9 cellular contexts compared by ENCODE assay signal in the genomic region with DNA sequence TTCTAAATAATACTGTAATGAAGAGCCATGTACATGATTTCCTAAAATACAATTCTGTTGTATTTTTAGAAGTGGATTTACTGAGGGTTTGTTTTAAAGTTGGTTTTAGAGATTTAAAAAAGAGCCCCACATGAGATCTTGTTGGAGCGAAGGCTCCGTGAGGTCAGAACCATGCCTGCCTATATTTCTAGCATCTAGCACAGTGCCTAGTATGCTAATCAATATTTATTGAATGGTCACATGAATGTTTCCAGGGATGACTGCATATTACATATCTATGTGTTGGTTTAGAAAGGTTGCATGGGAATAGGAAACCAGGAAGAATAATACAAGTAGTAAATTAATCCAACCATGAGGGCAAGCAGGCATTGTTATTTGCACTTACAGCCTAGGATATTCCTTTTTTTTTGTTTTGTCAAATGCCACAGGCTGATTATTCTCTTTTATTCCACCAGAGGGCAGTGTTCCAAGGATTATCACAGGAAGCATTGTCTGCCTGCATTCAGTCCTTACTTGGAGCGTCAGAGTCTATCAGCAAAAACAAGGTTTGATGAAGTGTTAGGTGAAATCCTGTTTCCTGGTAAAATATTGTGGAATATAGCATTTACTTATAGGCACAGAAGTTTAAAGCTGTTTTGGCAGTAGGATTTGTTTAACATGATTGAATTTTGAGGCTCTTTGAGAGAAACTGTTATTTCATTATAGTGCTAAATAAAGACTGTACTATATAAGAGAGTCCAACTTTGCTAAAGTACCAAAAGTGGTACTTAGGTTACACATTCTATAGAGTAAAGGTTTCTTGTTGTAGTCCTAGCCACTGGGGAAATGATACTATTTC. TPM values are rescaled to one million over a fixed set of nuclear protein-coding genes. Genes with fewer than 3 reads are reported as not detected.
DNase-seq lines count a peak whose midpoint lies in the region; ATAC-seq and TF ChIP-seq lines count a peak whose summit lies in the region.
"Had no signal": no experiment of that assay in that cellular context is flagged by ENCODE, and none has a peak within 500 bp of the region (broad histone marks: within the 10 kb centered on the region; RNA-seq: fewer than 3 reads in every experiment).

No MANE protein-coding gene starts in this region.

- no peaks in the 10 kb centered on the region for H3K27me3 Mint-ChIP-seq in activated naive CD8-positive, alpha-beta T cell treated with anti-CD3 and anti-CD28 coated beads, Interleukin-2, amount 50 U/mL, for 24 hours

- intact Hi-C loops in heart left ventricle (cut with DNase I) = loop anchor here in 1 of 10 donors (2.0 kb wide), 1 partner anchor 649 kb away; no protein-coding TSS in a partner anchor

- H3K27ac ChIP-seq in heart left ventricle (no peak overlapping the region), rectal smooth muscle tissue (ENCODE audit: low read depth, low read length) (peak overlapping the region; percentile 6)
- H3K27ac ChIP-seq: BLaER1 had no signal

- ATAC-seq in HG02852 (IDR thresholded peaks at IDR 0.05; ENCODE audit: unreplicated experiment) = peak; percentile 45
- ATAC-seq in activated naive CD8-positive, alpha-beta T cell treated with anti-CD3 and anti-CD28 coated beads, Interleukin-2, amount 50 U/mL, for 24 hours = peak; percentile 54
- ATAC-seq in heart left ventricle = peak; percentile 32 to 76 (median 59)
- ATAC-seq in HG03045 (IDR thresholded peaks at IDR 0.05; ENCODE audit: unreplicated experiment) = no peak

- H3K36me3 Mint-ChIP-seq in activated naive CD8-positive, alpha-beta T cell treated with anti-CD3 and anti-CD28 coated beads, Interleukin-2, amount 50 U/mL, for 24 hours (ENCODE audit: low read depth) = peaks cover 34% of the 10 kb centered on the region

- H3K4me3 ChIP-seq in heart left ventricle (no peak overlapping the region), rectal smooth muscle tissue (ENCODE audit: low read length) (no peak overlapping the region)
- H3K4me3 ChIP-seq: BLaER1 had no signal

- DNase-seq in NCI-H1436 (lab: John Stamatoyannopoulos, UW) = peak; percentile 30
- DNase-seq in NCI-H1436 treated with DMSO at 0.1 percent for 48 hours (lab: John Stamatoyannopoulos, UW) = no peak
- DNase-seq in NCI-H69 (lab: John Stamatoyannopoulos, UW) = peak; percentile 57
- DNase-seq in activated naive CD8-positive, alpha-beta T cell treated with anti-CD3 and anti-CD28 coated beads, Interleukin-2, amount 50 U/mL, for 24 hours = no peak
- DNase-seq in heart left ventricle = peak in 1 of 5 donors; percentile 13

- TF ChIP-seq CTCF in heart left ventricle (IDR thresholded peaks at IDR 0.05) = peak; percentile 81 to 95 (median 90)

- H3K9me3 Mint-ChIP-seq in activated naive CD8-positive, alpha-beta T cell treated with anti-CD3 and anti-CD28 coated beads, Interleukin-2, amount 50 U/mL, for 24 hours = no peaks in the 10 kb centered on the region

- peak overlapping the region; percentile 70 for H3K27ac Mint-ChIP-seq in activated naive CD8-positive, alpha-beta T cell treated with anti-CD3 and anti-CD28 coated beads, Interleukin-2, amount 50 U/mL, for 24 hours

- peaks cover 19% of the 10 kb centered on the region for H3K4me1 Mint-ChIP-seq in activated naive CD8-positive, alpha-beta T cell treated with anti-CD3 and anti-CD28 coated beads, Interleukin-2, amount 50 U/mL, for 24 hours

- H3K9ac ChIP-seq in rectal smooth muscle tissue (ENCODE audit: low read length) = no peak overlapping the region
- H3K9ac ChIP-seq: BLaER1 had no signal

- H3K4me3 Mint-ChIP-seq in activated naive CD8-positive, alpha-beta T cell treated with anti-CD3 and anti-CD28 coated beads, Interleukin-2, amount 50 U/mL, for 24 hours = no peak overlapping the region

- no peak for TF ChIP-seq POLR2A in heart left ventricle (IDR thresholded peaks at IDR 0.05)

- H3K27me3 ChIP-seq in heart left ventricle (no peaks in the 10 kb centered on the region), rectal smooth muscle tissue (ENCODE audit: control insufficient read depth, insufficient read depth, low read length) (no peaks in the 10 kb centered on the region)
- H3K27me3 ChIP-seq: BLaER1 had no signal

- H3K9me3 ChIP-seq in heart left ventricle = no peaks in the 10 kb centered on the region
- H3K9me3 ChIP-seq: BLaER1 had no signal

- 62 to 68% (median 64%) methylated on average over 3 of the region's 3 CpGs for WGBS in heart left ventricle, 4 donors

- H3K36me3 ChIP-seq in heart left ventricle = peaks cover 0 to 96% (median 85%) of the 10 kb centered on the region in 9 donors
- peaks cover 12% of the 10 kb centered on the region for H3K36me3 ChIP-seq in rectal smooth muscle tissue (ENCODE audit: control insufficient read depth, insufficient read depth, low read length)

- peaks cover 0 to 6% (median 0%) of the 10 kb centered on the region in 12 donors for H3K4me1 ChIP-seq in heart left ventricle
- no peaks in the 10 kb centered on the region for H3K4me1 ChIP-seq in rectal smooth muscle tissue (ENCODE audit: control insufficient read depth, insufficient read depth, low read length)

RNA-seq across cellular contexts. Expression of gene COG3, which starts 46.8 kb away (rescaled TPM):
- 10 to 100 TPM; 12.6 to 23.1 (median 15.5) TPM for total RNA-seq in heart left ventricle
- polyA plus RNA-seq in heart left ventricle = 10 to 100 TPM in 1 of 2 donors, 1 to 10 TPM in 1; 7.7 to 15.2 TPM

Comparison
In these comparisons a context has a peak if more than half of its experiments do, and no peak if none do; other contexts are left out.
1. DNase-seq: peak in NCI-H1436 (single experiment) and NCI-H69 (single experiment); none in NCI-H1436 treated with DMSO at 0.1 percent for 48 hours (single experiment) and activated naive CD8-positive, alpha-beta T cell treated with anti-CD3 and anti-CD28 coated beads, Interleukin-2, amount 50 U/mL, for 24 hours (single experiment).